ENCODE assay signal across 8 cellular contexts in the genomic region with DNA sequence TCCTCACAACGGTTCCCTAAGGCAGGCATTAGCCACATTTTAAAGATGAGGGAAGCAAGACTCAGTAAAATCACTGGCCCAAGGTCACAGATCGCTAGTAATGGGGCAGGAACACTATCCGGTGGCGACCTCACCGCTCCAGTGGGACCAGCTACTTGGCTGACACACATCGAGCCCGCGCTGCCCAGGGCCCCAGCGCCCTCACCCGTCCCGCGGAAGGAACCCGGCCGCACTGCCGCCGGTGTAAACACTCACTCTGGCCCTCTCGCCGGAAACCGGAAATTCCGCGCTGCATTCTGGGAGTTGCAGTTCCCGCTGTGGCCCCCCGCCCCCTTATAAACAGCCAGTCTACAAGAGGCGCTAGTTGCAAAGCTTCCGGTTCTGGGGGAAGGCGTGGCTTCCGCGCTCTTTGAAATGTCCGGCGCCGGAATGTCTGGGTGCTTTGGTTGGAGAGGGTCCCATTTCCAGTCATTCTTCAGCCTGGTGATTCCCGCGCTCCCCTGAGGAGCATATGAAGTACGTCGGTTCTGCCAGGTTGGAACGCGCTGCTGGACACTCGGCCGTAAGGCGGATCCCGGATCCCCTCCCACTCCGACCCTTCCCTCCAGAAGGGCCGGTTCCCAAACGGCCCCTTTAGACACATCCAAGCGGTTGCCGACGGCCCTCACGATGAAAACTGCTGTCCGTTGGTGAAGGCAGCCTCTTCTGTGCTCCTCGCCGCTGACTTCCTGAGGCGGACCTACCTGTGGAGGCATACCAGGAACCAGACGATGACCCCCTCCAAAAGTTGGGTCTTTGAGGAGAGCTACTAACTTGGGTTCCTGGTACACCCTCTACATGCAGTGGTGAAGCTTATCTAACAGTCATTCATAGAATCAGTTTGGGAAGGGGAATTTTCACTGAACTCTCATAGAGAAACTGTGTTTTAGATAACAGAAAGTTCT. TPM values are rescaled to one million over a fixed set of nuclear protein-coding genes. Genes with fewer than 3 reads are reported as not detected.
DNase-seq lines count a peak whose midpoint lies in the region; ATAC-seq and TF ChIP-seq lines count a peak whose summit lies in the region.

A gene with protein sequence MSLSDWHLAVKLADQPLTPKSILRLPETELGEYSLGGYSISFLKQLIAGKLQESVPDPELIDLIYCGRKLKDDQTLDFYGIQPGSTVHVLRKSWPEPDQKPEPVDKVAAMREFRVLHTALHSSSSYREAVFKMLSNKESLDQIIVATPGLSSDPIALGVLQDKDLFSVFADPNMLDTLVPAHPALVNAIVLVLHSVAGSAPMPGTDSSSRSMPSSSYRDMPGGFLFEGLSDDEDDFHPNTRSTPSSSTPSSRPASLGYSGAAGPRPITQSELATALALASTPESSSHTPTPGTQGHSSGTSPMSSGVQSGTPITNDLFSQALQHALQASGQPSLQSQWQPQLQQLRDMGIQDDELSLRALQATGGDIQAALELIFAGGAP (minus strand): TSS at position 258 of the 944 bp plus-strand sequence. CDS start 2,293 bp downstream, outside the sequence.

- H3K27me3 Mint-ChIP-seq in activated naive CD8-positive, alpha-beta T cell, result no peaks in the 10 kb centered on the region

- DNase-seq in NCI-H1105 (lab: John Stamatoyannopoulos, UW) (peak; percentile 87), SKM-1 treated with dmso at 0.1 percent for 144 hours (lab: John Stamatoyannopoulos, UW; ENCODE audit: unreplicated experiment) (peak; percentile 91), glomerular visceral epithelial cell (ENCODE audit: extremely low spot score) (peak; percentile 97), osteoblast (ENCODE audit: insufficient read length, low spot score, missing footprints) (peak; percentile 97), thoracic aorta (ENCODE audit: low spot score) (peak; percentile 94)

- peak within 1 kb of the TSS; percentile 99 for H3K4me3 ChIP-seq in osteoblast (ENCODE audit: insufficient read depth, low read length)
- H3K4me3 ChIP-seq in thoracic aorta, result peak within 1 kb of the TSS; percentile 80

- H3K27me3 ChIP-seq in osteoblast (ENCODE audit: insufficient read depth, low read length) (no peaks in the 10 kb centered on the region), thoracic aorta (replicated peaks; ENCODE audit: insufficient read depth) (no peaks in the 10 kb centered on the region)

- TF ChIP-seq CTCF in osteoblast (IDR thresholded peaks at IDR 0.05; ENCODE audit: extremely low read depth, low read depth, low read length) (peak; percentile 13), thoracic aorta (IDR thresholded peaks at IDR 0.05) (no peak)

- H3K27ac ChIP-seq in osteoblast (ENCODE audit: low read depth, low read length) (peak within 1 kb of the TSS; percentile 79), thoracic aorta (peak within 1 kb of the TSS; percentile 59 to 73)

- peak; percentile 92 for TF ChIP-seq POLR2A in GM10847 (IDR thresholded peaks at IDR 0.05; ENCODE audit: extremely low read depth, insufficient read length)

- peaks cover 4% of the 10 kb centered on the region for H3K36me3 ChIP-seq in osteoblast (ENCODE audit: insufficient read depth, low read length)
- peaks cover 4% of the 10 kb centered on the region for H3K36me3 ChIP-seq in thoracic aorta

- H3K79me2 ChIP-seq in osteoblast (ENCODE audit: insufficient read depth, low read length), result peaks cover 16% of the 10 kb centered on the region

- H3K4me2 ChIP-seq in osteoblast (ENCODE audit: insufficient read depth, low read length), result peak within 1 kb of the TSS; percentile 95

- no peaks in the 10 kb centered on the region for H3K9me3 ChIP-seq in osteoblast (ENCODE audit: low read depth, low read length)
- no peaks in the 10 kb centered on the region for H3K9me3 ChIP-seq in thoracic aorta

- H3K4me3 Mint-ChIP-seq in activated naive CD8-positive, alpha-beta T cell, result peak within 1 kb of the TSS; percentile 97

- peak within 1 kb of the TSS; percentile 100 for H2AFZ ChIP-seq in osteoblast (ENCODE audit: low read length)

- H3K4me1 Mint-ChIP-seq in activated naive CD8-positive, alpha-beta T cell (ENCODE audit: low read depth), result peaks cover 49% of the 10 kb centered on the region

- H3K4me1 ChIP-seq in osteoblast (ENCODE audit: insufficient read depth, low read length) (peaks cover 13% of the 10 kb centered on the region), thoracic aorta (ENCODE audit: control insufficient read depth in 1 of 2, low read depth in 2 of 2) (peaks cover 10 to 20% of the 10 kb centered on the region in 2 donors)

- peaks cover 7% of the 10 kb centered on the region for H3K36me3 Mint-ChIP-seq in activated naive CD8-positive, alpha-beta T cell

- peak within 1 kb of the TSS; percentile 96 for H3K27ac Mint-ChIP-seq in activated naive CD8-positive, alpha-beta T cell

- ATAC-seq in HG02610 (IDR thresholded peaks at IDR 0.05; ENCODE audit: unreplicated experiment), result peak; percentile 80
- ATAC-seq in thoracic aorta (ENCODE audit: insufficient number of reproducible peaks, low FRiP score, low read depth), result peak; percentile 99

- no peaks in the 10 kb centered on the region for H3K9me3 Mint-ChIP-seq in activated naive CD8-positive, alpha-beta T cell (ENCODE audit: low read depth)

- H4K20me1 ChIP-seq in osteoblast (ENCODE audit: insufficient read depth, low read length), result no peaks in the 10 kb centered on the region

RNA-seq across cellular contexts. Expression of the gene that starts here (rescaled TPM):
- total RNA-seq in osteoblast (39.8 and 41.3 TPM in 2 replicates), thoracic aorta (10 to 100 TPM; 41.1 to 70.5 TPM)

Comparison
In these comparisons a context has a peak if more than half of its experiments do, and no peak if none do; other contexts are left out.
1. Peak in every context shown above with its lines: DNase-seq, ATAC-seq, H3K4me3 ChIP-seq and H3K27ac ChIP-seq.